In the genomic region with DNA sequence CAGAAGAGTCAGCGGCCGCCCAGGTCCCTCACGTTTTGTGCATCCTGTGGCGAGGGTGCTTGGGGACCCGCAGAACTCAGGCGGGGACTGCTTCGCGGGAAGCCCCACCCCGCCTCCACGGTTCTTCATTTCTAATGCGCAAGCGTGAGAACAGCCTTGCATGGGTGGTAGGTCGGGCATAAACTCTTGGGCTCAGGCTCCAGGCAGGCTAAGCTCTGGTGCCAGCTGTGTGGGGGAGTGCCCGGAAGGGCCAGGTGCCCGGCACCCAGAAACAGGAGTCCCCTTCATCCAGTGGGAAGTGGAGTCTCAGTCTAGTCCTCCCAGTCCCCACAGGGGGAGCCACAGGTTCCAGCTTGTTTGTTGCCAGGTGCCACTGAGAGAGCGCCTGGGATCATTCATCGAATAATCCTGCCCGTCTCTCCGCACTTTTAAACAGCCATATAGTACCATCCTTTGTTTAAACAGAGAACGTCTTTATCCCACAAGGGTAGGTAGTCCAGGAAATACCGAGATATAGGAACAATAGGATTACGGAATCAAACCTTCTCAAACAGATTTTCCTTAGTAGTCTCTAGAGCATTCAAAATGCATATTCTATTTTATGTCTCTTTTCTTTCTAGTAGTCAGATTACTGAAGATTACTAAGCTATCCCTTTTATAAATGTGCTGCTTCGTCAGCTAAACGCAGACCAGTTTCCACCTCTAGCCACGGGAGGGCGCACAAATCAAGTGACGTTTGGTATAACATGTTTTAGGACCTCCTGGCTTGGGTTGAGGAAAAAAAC, we compare ENCODE assay signal across 8 cellular contexts. TPM values are rescaled to one million over a fixed set of nuclear protein-coding genes. Genes with fewer than 3 reads are reported as not detected.
DNase-seq lines count a peak whose midpoint lies in the region; ATAC-seq and TF ChIP-seq lines count a peak whose summit lies in the region.

No MANE protein-coding gene starts in this region.

- no peaks in the 10 kb centered on the region for H4K20me1 ChIP-seq in MM.1S (ENCODE audit: insufficient read depth, low read length)

- H3K9ac ChIP-seq in MM.1S (ENCODE audit: low read length): peak overlapping the region; percentile 56

- H3K4me3 ChIP-seq in MM.1S (ENCODE audit: low read length): peak overlapping the region; percentile 57
- peak overlapping the region; percentile 30 for H3K4me3 ChIP-seq in SJSA1
- H3K4me3 ChIP-seq in neuron (ENCODE audit: low read length): peak overlapping the region; percentile 30
- H3K4me3 ChIP-seq in thoracic aorta: peak overlapping the region; percentile 78

- DNase-seq in DMS53 (lab: John Stamatoyannopoulos, UW): peak; percentile 94
- DNase-seq in MM.1S: peak; percentile 74
- peak; percentile 49 to 61 for DNase-seq in SJSA1 (ENCODE audit: low read depth in 1 of 2, low spot score in 2 of 2)
- DNase-seq in activated naive CD4-positive, alpha-beta T cell treated with anti-CD3 and anti-CD28 coated beads for 36 hours: peak; percentile 83
- peak in 1 of 2 donors; percentile 54 for DNase-seq in foreskin keratinocyte
- DNase-seq in thoracic aorta (ENCODE audit: low spot score): no peak

- H3K36me3 ChIP-seq in MM.1S (replicated peaks; ENCODE audit: insufficient read depth, low read length) (no peaks in the 10 kb centered on the region), SJSA1 (no peaks in the 10 kb centered on the region), neuron (ENCODE audit: insufficient read depth, low read length) (no peaks in the 10 kb centered on the region), thoracic aorta (no peaks in the 10 kb centered on the region)

- H3K4me1 ChIP-seq in MM.1S (ENCODE audit: low read length) (peaks cover 6% of the 10 kb centered on the region), SJSA1 (replicated peaks) (no peaks in the 10 kb centered on the region), foreskin keratinocyte (no peaks in the 10 kb centered on the region), neuron (ENCODE audit: insufficient read depth, low read length) (peaks cover 3% of the 10 kb centered on the region), thoracic aorta (ENCODE audit: control insufficient read depth in 1 of 2, low read depth in 2 of 2) (no peaks in the 10 kb centered on the region)

- H3K27me3 ChIP-seq in MM.1S (replicated peaks; ENCODE audit: insufficient read depth, low read length): no peaks in the 10 kb centered on the region
- no peaks in the 10 kb centered on the region for H3K27me3 ChIP-seq in SJSA1 (replicated peaks)
- H3K27me3 ChIP-seq in foreskin keratinocyte: no peaks in the 10 kb centered on the region
- peaks cover 36% of the 10 kb centered on the region for H3K27me3 ChIP-seq in neuron (ENCODE audit: insufficient read depth, low read length)
- no peaks in the 10 kb centered on the region for H3K27me3 ChIP-seq in thoracic aorta (replicated peaks; ENCODE audit: insufficient read depth)

- peak overlapping the region; percentile 72 for H2AFZ ChIP-seq in MM.1S (ENCODE audit: low read length)
- peak overlapping the region; percentile 75 for H2AFZ ChIP-seq in neuron (ENCODE audit: low read depth, low read length)

- TF ChIP-seq CTCF in MM.1S (IDR thresholded peaks at IDR 0.05; ENCODE audit: low read length) (peak; percentile 63), foreskin keratinocyte (conservative IDR thresholded peaks at IDR 0.05) (peak; percentile 69), thoracic aorta (IDR thresholded peaks at IDR 0.05) (peak; percentile 45)

- ATAC-seq in GM21825 (IDR thresholded peaks at IDR 0.05; ENCODE audit: unreplicated experiment) (peak; percentile 57), foreskin keratinocyte (peak; percentile 77), thoracic aorta (ENCODE audit: insufficient number of reproducible peaks, low FRiP score, low read depth) (peak; percentile 69)

- no peaks in the 10 kb centered on the region for H3K36me3 Mint-ChIP-seq in activated naive CD4-positive, alpha-beta T cell treated with anti-CD3 and anti-CD28 coated beads for 36 hours (ENCODE audit: low read depth)

- no peaks in the 10 kb centered on the region for H3K9me3 ChIP-seq in MM.1S (replicated peaks; ENCODE audit: insufficient read depth, low read length)
- H3K9me3 ChIP-seq in SJSA1 (replicated peaks): no peaks in the 10 kb centered on the region
- no peaks in the 10 kb centered on the region for H3K9me3 ChIP-seq in neuron (ENCODE audit: low read length)
- no peaks in the 10 kb centered on the region for H3K9me3 ChIP-seq in thoracic aorta

- CTCF ChIA-PET in activated naive CD4-positive, alpha-beta T cell treated with anti-CD3 and anti-CD28 coated beads for 36 hours (lab: Charles Lee): interaction anchor here (0.7 to 3.5 kb wide), 18 partner anchors 9 to 204 kb away, joined by 3 to 36 read pairs (median 4); no protein-coding TSS in a partner anchor

- H3K27ac Mint-ChIP-seq in activated naive CD4-positive, alpha-beta T cell treated with anti-CD3 and anti-CD28 coated beads for 36 hours: peak overlapping the region; percentile 72

- H3K9me2 ChIP-seq in MM.1S (replicated peaks; ENCODE audit: insufficient read depth, low read length): no peaks in the 10 kb centered on the region

- H3F3A ChIP-seq in MM.1S (ENCODE audit: insufficient read depth, low read length): peaks cover 8% of the 10 kb centered on the region; the same call in 1 of the 2 replicates

- H3K4me2 ChIP-seq in MM.1S (ENCODE audit: low read depth, low read length): peak overlapping the region; percentile 86; the same call in 1 of the 2 replicates

- intact Hi-C loops in activated naive CD4-positive, alpha-beta T cell treated with anti-CD3 and anti-CD28 coated beads for 36 hours (cut with micrococcal nuclease): loop anchor here (1.0 to 2.0 kb wide), 8 partner anchors 9 to 163 kb away; a partner anchor contains a TSS

- H3K4me3 Mint-ChIP-seq in activated naive CD4-positive, alpha-beta T cell treated with anti-CD3 and anti-CD28 coated beads for 36 hours: peak overlapping the region; percentile 73

- peak overlapping the region; percentile 70 for H3K27ac ChIP-seq in MM.1S (ENCODE audit: low read length)
- H3K27ac ChIP-seq in SJSA1: no peak overlapping the region
- H3K27ac ChIP-seq in foreskin keratinocyte: no peak overlapping the region
- H3K27ac ChIP-seq in thoracic aorta: peak overlapping the region; percentile 38 to 61

- H3K79me2 ChIP-seq in MM.1S (ENCODE audit: low read length): no peaks in the 10 kb centered on the region

- H3K27me3 Mint-ChIP-seq in activated naive CD4-positive, alpha-beta T cell treated with anti-CD3 and anti-CD28 coated beads for 36 hours (ENCODE audit: low read depth): no peaks in the 10 kb centered on the region

- no peaks in the 10 kb centered on the region for H3K4me1 Mint-ChIP-seq in activated naive CD4-positive, alpha-beta T cell treated with anti-CD3 and anti-CD28 coated beads for 36 hours (ENCODE audit: low read depth)

- no peaks in the 10 kb centered on the region for H3K9me3 Mint-ChIP-seq in activated naive CD4-positive, alpha-beta T cell treated with anti-CD3 and anti-CD28 coated beads for 36 hours

RNA-seq across cellular contexts. Expression of a gene that starts 12.7 kb away (rescaled TPM):
- total RNA-seq in SJSA1 (2014; rRNA removed; shearing (Covaris generic)): 175 and 198 TPM in 2 replicates
- total RNA-seq in activated naive CD4-positive, alpha-beta T cell treated with anti-CD3 and anti-CD28 coated beads for 36 hours: 100 to 1,000 TPM; 213 to 228 TPM
- 141 and 150 TPM in 2 replicates for total RNA-seq in foreskin keratinocyte
- polyA plus RNA-seq in foreskin keratinocyte: 149 and 169 TPM in 2 replicates
- total RNA-seq in thoracic aorta: 10 to 100 TPM; 71.2 to 92.4 TPM

Comparison
In these comparisons a context has a peak if more than half of its experiments do, and no peak if none do; other contexts are left out.
1. H3K27ac ChIP-seq: peak in MM.1S (single experiment) and thoracic aorta (2 of 2); none in SJSA1 (single experiment) and foreskin keratinocyte (single experiment).
2. Peak in every context shown above with its lines, with median percentiles within 50 percentile points of each other: ATAC-seq, H3K4me3 ChIP-seq and CTCF ChIP-seq.